ENCODE assay signal across 22 cellular contexts in genomic region chr2:9912468-9912867, GRCh38.
"Had no signal": no experiment of that assay in that cellular context is flagged by ENCODE, and none has a peak within 500 bp of the region (broad histone marks: within the 10 kb centered on the region; RNA-seq: fewer than 3 reads in every experiment).

No MANE protein-coding gene starts in this region.

- DNase-seq: KBM-7, MV-4-11, NCI-H1048, NCI-H1105, NCI-H1417 treated with DMSO at 0.1 percent for 48 hours, NCI-H146, NCI-H1694 treated with DMSO at 0.1 percent for 48 hours, NCI-H2029, NCI-H2081 treated with DMSO at 0.1 percent for 48 hours, NCI-H2171, NCI-H226, NCI-H446, NCI-H510A, NCI-H524 treated with DMSO at 0.1 percent for 48 hours, NCI-H69, NCI-H774, PC-3, SHP77, SK-N-SH had no signal

- H3K27ac ChIP-seq: HL-60, RWPE1 had no signal

- ATAC-seq: Panc1, PC-3 had no signal

- H3K4me2 ChIP-seq: SK-N-SH had no signal

- H3K9ac ChIP-seq: SK-N-SH had no signal

- H3K9me3 ChIP-seq: SK-N-SH had no signal
